ENCODE assay signal across 11 cellular contexts in genomic region chr6:79170915-79171314, GRCh38.
A peak's percentile ranks its signal among the peaks of the same experiment; 100 is the strongest.
DNase-seq lines count a peak whose midpoint lies in the region; ATAC-seq and TF ChIP-seq lines count a peak whose summit lies in the region.
"Had no signal": no experiment of that assay in that cellular context is flagged by ENCODE, and none has a peak within 500 bp of the region (broad histone marks: within the 10 kb centered on the region; RNA-seq: fewer than 3 reads in every experiment).

No MANE protein-coding gene starts in this region.

- H3K27ac ChIP-seq in RWPE1, result no peak overlapping the region

- H3K9me3 Mint-ChIP-seq in T-helper 2 cell treated with Interferon-gamma antibody and Interleukin-4, amounts not matched to agents 5 μg/mL and 100 μg/mL, for 36 hours, result no peaks in the 10 kb centered on the region
- H3K9me3 Mint-ChIP-seq in naive thymus-derived CD8-positive, alpha-beta T cell, result peaks cover 0 to 4% (median 0%) of the 10 kb centered on the region in 9 donors
- H3K9me3 Mint-ChIP-seq: activated naive CD4-positive, alpha-beta T cell treated with anti-CD3 and anti-CD28 coated beads, Interleukin-2, amount 50 U/mL, for 72 hours had no signal

- ATAC-seq in left cardiac atrium, result peak; percentile 27 to 43
- ATAC-seq in left ventricle myocardium superior, result no peak
- ATAC-seq in naive thymus-derived CD8-positive, alpha-beta T cell, result no peak
- ATAC-seq in GM18858 (IDR thresholded peaks at IDR 0.05; ENCODE audit: unreplicated experiment), result no peak
- ATAC-seq: activated naive CD4-positive, alpha-beta T cell treated with anti-CD3 and anti-CD28 coated beads, Interleukin-2, amount 50 U/mL, for 72 hours had no signal

- H3K4me3 Mint-ChIP-seq in T-helper 2 cell treated with Interferon-gamma antibody and Interleukin-4, amounts not matched to agents 5 μg/mL and 100 μg/mL, for 36 hours, result no peak overlapping the region
- H3K4me3 Mint-ChIP-seq in naive thymus-derived CD8-positive, alpha-beta T cell, result no peak overlapping the region

- H3K36me3 Mint-ChIP-seq in T-helper 2 cell treated with Interferon-gamma antibody and Interleukin-4, amounts not matched to agents 5 μg/mL and 100 μg/mL, for 36 hours (ENCODE audit: low read depth), result no peaks in the 10 kb centered on the region
- H3K36me3 Mint-ChIP-seq in naive thymus-derived CD8-positive, alpha-beta T cell, result peaks cover 0 to under 1% (median 0%) of the 10 kb centered on the region in 3 donors
- H3K36me3 Mint-ChIP-seq: activated naive CD4-positive, alpha-beta T cell treated with anti-CD3 and anti-CD28 coated beads, Interleukin-2, amount 50 U/mL, for 72 hours had no signal

- POLR2A ChIA-PET in RWPE1 (lab: Yijun Ruan, JAX; ENCODE audit: low non-redundant PET), result interaction anchor here (1.0 kb wide), 1 partner anchor 93 kb away, joined by 4 read pairs; the partner anchor contains the start of gene PHIP
- POLR2A ChIA-PET in naive thymus-derived CD8-positive, alpha-beta T cell (lab: Charles Lee), result no interaction called here

- TF ChIP-seq CTCF in RWPE1 (conservative IDR thresholded peaks at IDR 0.05; ENCODE audit: low read depth) (no peak), GM20000 (IDR thresholded peaks at IDR 0.05; ENCODE audit: extremely low read depth, missing control alignments) (no peak)

- CTCF ChIA-PET in RWPE1 (lab: Yijun Ruan, JAX), result interaction anchor here (1.1 kb wide), 1 partner anchor 12 kb away, joined by 3 read pairs; no protein-coding TSS in a partner anchor

- H3K4me1 Mint-ChIP-seq in T-helper 2 cell treated with Interferon-gamma antibody and Interleukin-4, amounts not matched to agents 5 μg/mL and 100 μg/mL, for 36 hours (ENCODE audit: low read depth), result no peaks in the 10 kb centered on the region
- no peaks in the 10 kb centered on the region for H3K4me1 Mint-ChIP-seq in naive thymus-derived CD8-positive, alpha-beta T cell

- intact Hi-C loops in left cardiac atrium (cut with DNase I) (no loop called here), left ventricle myocardium superior (cut with micrococcal nuclease) (no loop called here)

- no peaks in the 10 kb centered on the region for H3K27me3 Mint-ChIP-seq in T-helper 2 cell treated with Interferon-gamma antibody and Interleukin-4, amounts not matched to agents 5 μg/mL and 100 μg/mL, for 36 hours (ENCODE audit: low read depth)
- peaks cover 0 to 3% (median 1%) of the 10 kb centered on the region in 5 donors for H3K27me3 Mint-ChIP-seq in naive thymus-derived CD8-positive, alpha-beta T cell

- DNase-seq in left cardiac atrium, result no peak
- no peak for DNase-seq in left ventricle myocardium superior
- peak; percentile 51 for DNase-seq in RWPE1 (ENCODE audit: low spot score)
- peak; percentile 51 for DNase-seq in fibroblast of the conjunctiva (ENCODE audit: low read depth)
- no peak for DNase-seq in GM20000 (ENCODE audit: low spot score)
- DNase-seq in T-helper 2 cell treated with Interferon-gamma antibody and Interleukin-4, amounts not matched to agents 5 μg/mL and 100 μg/mL, for 36 hours (ENCODE audit: low spot score), result no peak
- DNase-seq in naive thymus-derived CD8-positive, alpha-beta T cell, result no peak
- DNase-seq: DMS 273 treated with DMSO at 0.1 percent for 48 hours, OCI-M1 had no signal

- no peak overlapping the region for H3K27ac Mint-ChIP-seq in T-helper 2 cell treated with Interferon-gamma antibody and Interleukin-4, amounts not matched to agents 5 μg/mL and 100 μg/mL, for 36 hours
- H3K27ac Mint-ChIP-seq in naive thymus-derived CD8-positive, alpha-beta T cell, result no peak overlapping the region
- H3K27ac Mint-ChIP-seq: activated naive CD4-positive, alpha-beta T cell treated with anti-CD3 and anti-CD28 coated beads, Interleukin-2, amount 50 U/mL, for 72 hours had no signal

Comparison
In these comparisons a context has a peak if more than half of its experiments do, and no peak if none do; other contexts are left out.
1. ATAC-seq: peak in left cardiac atrium (2 of 2); none in left ventricle myocardium superior (single experiment), naive thymus-derived CD8-positive, alpha-beta T cell (0 of 2) and GM18858 (single experiment).
2. DNase-seq: peak in RWPE1 (single experiment) and fibroblast of the conjunctiva (single experiment); none in left cardiac atrium (single experiment), left ventricle myocardium superior (single experiment), GM20000 (single experiment), T-helper 2 cell treated with Interferon-gamma antibody and Interleukin-4, amounts not matched to agents 5 μg/mL and 100 μg/mL, for 36 hours (single experiment) and naive thymus-derived CD8-positive, alpha-beta T cell (0 of 10).